Comparison of ENCODE assay signal across 1 cellular context in the genomic region with DNA sequence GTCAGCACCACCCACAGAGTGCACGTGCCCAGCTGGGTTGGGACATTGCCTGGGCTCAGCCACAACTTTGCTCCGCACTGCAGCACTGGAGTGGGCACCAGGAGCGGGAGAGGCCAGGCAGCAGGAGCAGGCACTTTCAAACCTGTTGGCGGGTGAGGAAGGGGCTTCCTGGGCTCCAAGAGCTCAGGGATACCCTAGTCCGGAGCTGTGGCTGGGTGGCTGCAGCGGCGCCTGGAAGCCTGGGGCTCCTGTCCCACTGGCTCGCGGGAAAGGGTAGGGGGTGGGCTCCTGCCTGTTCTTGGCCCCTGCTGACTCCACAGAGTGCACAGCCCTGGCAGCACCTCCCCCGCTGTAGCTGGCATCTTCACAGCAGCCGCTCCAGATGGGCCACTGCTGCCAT.
TF ChIP-seq lines count a peak whose summit lies in the region.

No MANE protein-coding gene starts in this region.

TF ChIP-seq in GM23338, 12 proteins besides CTCF, POLR2A, EP300 and RAD21 (continued from another document):
- TF ChIP-seq, protein P1, sequence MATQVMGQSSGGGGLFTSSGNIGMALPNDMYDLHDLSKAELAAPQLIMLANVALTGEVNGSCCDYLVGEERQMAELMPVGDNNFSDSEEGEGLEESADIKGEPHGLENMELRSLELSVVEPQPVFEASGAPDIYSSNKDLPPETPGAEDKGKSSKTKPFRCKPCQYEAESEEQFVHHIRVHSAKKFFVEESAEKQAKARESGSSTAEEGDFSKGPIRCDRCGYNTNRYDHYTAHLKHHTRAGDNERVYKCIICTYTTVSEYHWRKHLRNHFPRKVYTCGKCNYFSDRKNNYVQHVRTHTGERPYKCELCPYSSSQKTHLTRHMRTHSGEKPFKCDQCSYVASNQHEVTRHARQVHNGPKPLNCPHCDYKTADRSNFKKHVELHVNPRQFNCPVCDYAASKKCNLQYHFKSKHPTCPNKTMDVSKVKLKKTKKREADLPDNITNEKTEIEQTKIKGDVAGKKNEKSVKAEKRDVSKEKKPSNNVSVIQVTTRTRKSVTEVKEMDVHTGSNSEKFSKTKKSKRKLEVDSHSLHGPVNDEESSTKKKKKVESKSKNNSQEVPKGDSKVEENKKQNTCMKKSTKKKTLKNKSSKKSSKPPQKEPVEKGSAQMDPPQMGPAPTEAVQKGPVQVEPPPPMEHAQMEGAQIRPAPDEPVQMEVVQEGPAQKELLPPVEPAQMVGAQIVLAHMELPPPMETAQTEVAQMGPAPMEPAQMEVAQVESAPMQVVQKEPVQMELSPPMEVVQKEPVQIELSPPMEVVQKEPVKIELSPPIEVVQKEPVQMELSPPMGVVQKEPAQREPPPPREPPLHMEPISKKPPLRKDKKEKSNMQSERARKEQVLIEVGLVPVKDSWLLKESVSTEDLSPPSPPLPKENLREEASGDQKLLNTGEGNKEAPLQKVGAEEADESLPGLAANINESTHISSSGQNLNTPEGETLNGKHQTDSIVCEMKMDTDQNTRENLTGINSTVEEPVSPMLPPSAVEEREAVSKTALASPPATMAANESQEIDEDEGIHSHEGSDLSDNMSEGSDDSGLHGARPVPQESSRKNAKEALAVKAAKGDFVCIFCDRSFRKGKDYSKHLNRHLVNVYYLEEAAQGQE (IDR thresholded peaks at IDR 0.05; ENCODE audit: unreplicated experiment): no peak
- no peak for TF ChIP-seq POLR2AphosphoS5 (IDR thresholded peaks at IDR 0.05; ENCODE audit: low read depth)
- TF ChIP-seq, protein P2, sequence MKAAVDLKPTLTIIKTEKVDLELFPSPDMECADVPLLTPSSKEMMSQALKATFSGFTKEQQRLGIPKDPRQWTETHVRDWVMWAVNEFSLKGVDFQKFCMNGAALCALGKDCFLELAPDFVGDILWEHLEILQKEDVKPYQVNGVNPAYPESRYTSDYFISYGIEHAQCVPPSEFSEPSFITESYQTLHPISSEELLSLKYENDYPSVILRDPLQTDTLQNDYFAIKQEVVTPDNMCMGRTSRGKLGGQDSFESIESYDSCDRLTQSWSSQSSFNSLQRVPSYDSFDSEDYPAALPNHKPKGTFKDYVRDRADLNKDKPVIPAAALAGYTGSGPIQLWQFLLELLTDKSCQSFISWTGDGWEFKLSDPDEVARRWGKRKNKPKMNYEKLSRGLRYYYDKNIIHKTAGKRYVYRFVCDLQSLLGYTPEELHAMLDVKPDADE (IDR thresholded peaks at IDR 0.05): no peak
TF ChIP-seq in GM23338: peak in this region for 0.
